In the genomic region with DNA sequence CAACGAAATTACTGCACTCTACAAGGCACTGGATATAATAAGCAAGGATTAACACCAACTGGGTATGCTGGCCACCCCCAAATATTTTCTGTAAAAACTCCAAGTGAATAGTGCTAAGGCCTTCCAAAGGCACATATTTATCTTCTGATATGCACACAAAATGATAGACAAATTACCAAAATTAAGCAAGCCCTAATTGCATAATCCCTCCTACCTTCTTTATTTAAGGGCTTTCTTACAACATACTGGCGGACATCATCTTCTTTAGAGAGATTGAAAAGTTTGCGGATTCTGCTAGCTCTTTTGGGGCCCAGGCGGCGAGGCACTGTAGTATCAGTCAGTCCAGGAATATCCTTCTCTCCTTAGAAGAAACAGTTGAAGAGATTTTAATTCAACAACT, we compare ENCODE assay signal across 9 cellular contexts. TPM values are rescaled to one million over a fixed set of nuclear protein-coding genes. Genes with fewer than 3 reads are reported as not detected.
DNase-seq lines count a peak whose midpoint lies in the region; ATAC-seq and TF ChIP-seq lines count a peak whose summit lies in the region.
"Had no signal": no experiment of that assay in that cellular context is flagged by ENCODE, and none has a peak within 500 bp of the region (broad histone marks: within the 10 kb centered on the region; RNA-seq: fewer than 3 reads in every experiment).

No MANE protein-coding gene starts in this region.

- H3K9me3 ChIP-seq in CD8-positive, alpha-beta memory T cell (ENCODE audit: low read length) = no peaks in the 10 kb centered on the region

- H3K27ac Mint-ChIP-seq in CD8-positive, alpha-beta memory T cell = peak overlapping the region; percentile 51 to 100 (median 98)
- peak overlapping the region; percentile 100 for H3K27ac Mint-ChIP-seq in neural crest cell (ENCODE audit: unreplicated experiment)

- peaks cover 0 to 3% (median 0%) of the 10 kb centered on the region in 5 donors for H3K9me3 Mint-ChIP-seq in CD8-positive, alpha-beta memory T cell
- no peaks in the 10 kb centered on the region for H3K9me3 Mint-ChIP-seq in neural crest cell

- H3K4me3 Mint-ChIP-seq in CD8-positive, alpha-beta memory T cell = peak overlapping the region; percentile 39 to 100 (median 98)
- peak overlapping the region; percentile 99 for H3K4me3 Mint-ChIP-seq in neural crest cell

- H3K36me3 Mint-ChIP-seq in CD8-positive, alpha-beta memory T cell = peaks cover 6 to 68% (median 34%) of the 10 kb centered on the region in 3 donors
- peaks cover 36% of the 10 kb centered on the region for H3K36me3 Mint-ChIP-seq in neural crest cell (ENCODE audit: low read depth)

- POLR2A ChIA-PET in CD8-positive, alpha-beta memory T cell (lab: Charles Lee) = no interaction called here

- no peak for DNase-seq in CD8-positive, alpha-beta memory T cell
- no peak for DNase-seq in LNCaP clone FGC (ENCODE audit: low read depth)
- DNase-seq in choroid plexus epithelial cell (ENCODE audit: low read depth) = no peak
- no peak for DNase-seq in neural crest cell (ENCODE audit: low read depth, low spot score)
- DNase-seq in superior temporal gyrus (ENCODE audit: extremely low spot score) = no peak
- DNase-seq in NCI-H146 (lab: John Stamatoyannopoulos, UW) = no peak
- DNase-seq: hippocampal formation had no signal

- H3K4me1 Mint-ChIP-seq in CD8-positive, alpha-beta memory T cell = peaks cover 46 to 59% (median 49%) of the 10 kb centered on the region in 3 donors
- peaks cover 47% of the 10 kb centered on the region for H3K4me1 Mint-ChIP-seq in neural crest cell

- H3K4me3 ChIP-seq in CD8-positive, alpha-beta memory T cell (ENCODE audit: low read length) = peak overlapping the region; percentile 97
- H3K4me3 ChIP-seq in LNCaP clone FGC (ENCODE audit: low read depth, low read length) (peak overlapping the region; percentile 94), choroid plexus epithelial cell (ENCODE audit: low read depth, low read length) (peak overlapping the region; percentile 83)

- H3K36me3 ChIP-seq in CD8-positive, alpha-beta memory T cell (ENCODE audit: insufficient read depth, low read length) = peaks cover 40% of the 10 kb centered on the region

- peaks cover 30% of the 10 kb centered on the region for H3K4me1 ChIP-seq in CD8-positive, alpha-beta memory T cell (ENCODE audit: insufficient read depth, low read length)

- ATAC-seq in HG02973 (IDR thresholded peaks at IDR 0.05; ENCODE audit: unreplicated experiment) = no peak
- ATAC-seq in GM19463 (IDR thresholded peaks at IDR 0.05; ENCODE audit: unreplicated experiment) = no peak

- CTCF ChIA-PET in CD8-positive, alpha-beta memory T cell (lab: Charles Lee) = no interaction called here

- TF ChIP-seq CTCF in LNCaP clone FGC (IDR thresholded peaks at IDR 0.05; ENCODE audit: control insufficient read depth, extremely low read depth, insufficient read depth) = no peak
- no peak for TF ChIP-seq CTCF in choroid plexus epithelial cell (conservative IDR thresholded peaks at IDR 0.05; ENCODE audit: low read depth, low read length)
- no peak for TF ChIP-seq CTCF in neural crest cell (conservative IDR thresholded peaks at IDR 0.05)

- H3K27ac ChIP-seq in CD8-positive, alpha-beta memory T cell (ENCODE audit: low read depth, low read length) = peak overlapping the region; percentile 89

- H3K27me3 Mint-ChIP-seq in CD8-positive, alpha-beta memory T cell = peaks cover 0 to 1% of the 10 kb centered on the region in 2 donors
- peaks cover 5% of the 10 kb centered on the region for H3K27me3 Mint-ChIP-seq in neural crest cell (ENCODE audit: low read depth)

- no peaks in the 10 kb centered on the region for H3K27me3 ChIP-seq in CD8-positive, alpha-beta memory T cell (ENCODE audit: insufficient read depth, low read length, poor library complexity, severe bottlenecking)

RNA-seq across cellular contexts. Expression of gene RPS6, which starts 1.9 kb away (rescaled TPM):
- total RNA-seq in CD8-positive, alpha-beta memory T cell = 1,000 to 10,000 TPM; 3,093 to 3,096 TPM
- 2,743 TPM for polyA plus RNA-seq in CD8-positive, alpha-beta memory T cell
- total RNA-seq in neural crest cell = 2,517 and 2,603 TPM in 2 replicates

RNA-seq across cellular contexts. Expression of gene ACER2, which starts 30.7 kb away (rescaled TPM):
- 1 to 10 TPM; 2.7 to 3.0 TPM for total RNA-seq in CD8-positive, alpha-beta memory T cell
- 0.38 TPM for polyA plus RNA-seq in CD8-positive, alpha-beta memory T cell
- 5.3 and 5.6 TPM in 2 replicates for total RNA-seq in neural crest cell
